In the genomic region with DNA sequence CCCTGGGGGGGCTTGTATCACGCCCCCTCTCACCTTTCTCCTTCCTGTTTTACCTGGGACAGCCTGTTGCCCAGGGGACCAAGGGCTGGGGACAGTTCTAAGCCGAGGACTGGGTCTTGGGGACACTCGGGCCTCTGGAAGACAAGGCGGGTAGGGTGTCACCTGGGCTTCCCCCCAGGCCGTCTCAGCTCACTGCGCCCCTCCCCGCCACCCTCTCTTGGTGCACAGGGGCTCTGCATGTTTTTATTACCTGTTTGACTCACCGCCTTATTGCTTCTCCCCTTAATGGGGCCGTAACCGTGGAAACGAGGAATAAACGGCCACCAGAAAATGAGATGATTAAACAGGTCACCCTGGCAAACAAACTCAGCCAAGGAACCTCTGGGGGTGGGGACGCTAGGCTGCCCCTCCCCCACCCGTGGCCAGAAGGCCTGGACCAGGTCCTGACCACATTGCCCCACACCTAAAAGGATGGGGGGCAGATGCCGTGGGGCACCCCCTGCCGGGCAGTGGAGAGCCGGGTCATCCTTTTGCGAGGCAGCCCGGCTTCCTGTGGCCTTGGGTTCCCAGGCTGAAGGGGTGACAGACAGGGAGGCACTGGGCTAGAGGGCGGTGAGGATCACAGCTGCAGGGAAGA, we compare ENCODE assay signal across 12 cellular contexts.
DNase-seq lines count a peak whose midpoint lies in the region; ATAC-seq and TF ChIP-seq lines count a peak whose summit lies in the region.
"Had no signal": no experiment of that assay in that cellular context is flagged by ENCODE, and none has a peak within 500 bp of the region (broad histone marks: within the 10 kb centered on the region; RNA-seq: fewer than 3 reads in every experiment).

No MANE protein-coding gene starts in this region.

- peaks cover 10% of the 10 kb centered on the region for H3K4me1 Mint-ChIP-seq in activated CD8-positive, alpha-beta T cell treated with anti-CD3 and anti-CD28 coated beads for 36 hours (ENCODE audit: low read depth)
- H3K4me1 Mint-ChIP-seq in CD8-positive, alpha-beta memory T cell, result peaks cover 10 to 51% (median 23%) of the 10 kb centered on the region in 3 donors

- peaks cover 31% of the 10 kb centered on the region for H3K4me1 ChIP-seq in Panc1 (ENCODE audit: control insufficient read depth, insufficient read depth, low read length)
- H3K4me1 ChIP-seq in gastrocnemius medialis, result peaks cover 96 to 98% of the 10 kb centered on the region in 2 donors
- H3K4me1 ChIP-seq in CD8-positive, alpha-beta memory T cell (ENCODE audit: insufficient read depth, low read length), result no peaks in the 10 kb centered on the region

- no peak overlapping the region for H3K27ac Mint-ChIP-seq in activated CD8-positive, alpha-beta T cell treated with anti-CD3 and anti-CD28 coated beads for 36 hours
- H3K27ac Mint-ChIP-seq in CD8-positive, alpha-beta memory T cell, result peak overlapping the region in 1 of 8 donors; percentile 36
- H3K27ac Mint-ChIP-seq in activated naive CD4-positive, alpha-beta T cell treated with anti-CD3 and anti-CD28 coated beads, Interleukin-2, amount 50 U/mL, for 72 hours, result peak overlapping the region in 1 of 2 donors; percentile 45
- H3K27ac Mint-ChIP-seq: immature natural killer cell; stimulated activated naive CD8-positive, alpha-beta T cell treated with anti-CD3 and anti-CD28 coated beads, Interleukin-15, Interleukin-2, amounts not matched to agents 100 ng/mL and 50 ng/mL, for 24 hours had no signal

- in situ Hi-C loops in Panc1 (cut with HindIII; ENCODE audit: low pct_unique_long_range_greater_than_20kb, low sequenced_read_pairs) (no loop called here), gastrocnemius medialis (cut with MboI; ENCODE audit: low sequenced_read_pairs in 4 of 4) (loop anchor here in 3 of 4 donors (10.0 to 25.0 kb wide), 2 partner anchors 101 to 108 kb away; a partner anchor contains a TSS)

- no peaks in the 10 kb centered on the region for H3K9me3 Mint-ChIP-seq in activated CD8-positive, alpha-beta T cell treated with anti-CD3 and anti-CD28 coated beads for 36 hours
- H3K9me3 Mint-ChIP-seq in CD8-positive, alpha-beta memory T cell, result no peaks in the 10 kb centered on the region
- H3K9me3 Mint-ChIP-seq in activated naive CD4-positive, alpha-beta T cell treated with anti-CD3 and anti-CD28 coated beads, Interleukin-2, amount 50 U/mL, for 72 hours, result no peaks in the 10 kb centered on the region
- H3K9me3 Mint-ChIP-seq: immature natural killer cell; stimulated activated naive CD8-positive, alpha-beta T cell treated with anti-CD3 and anti-CD28 coated beads, Interleukin-15, Interleukin-2, amounts not matched to agents 100 ng/mL and 50 ng/mL, for 24 hours had no signal

- no TSS peak for BruUV-seq in Panc1 (replicated peaks; lab: Mats Ljungman, UMichigan)

- H3K27ac ChIP-seq in Panc1 (ENCODE audit: low read length) (peak overlapping the region; percentile 48; the same call in 1 of the 2 replicates), gastrocnemius medialis (peak overlapping the region; percentile 71 to 81 (median 74))
- no peak overlapping the region for H3K27ac ChIP-seq in CD8-positive, alpha-beta memory T cell (ENCODE audit: low read depth, low read length)

- H3K36me3 Mint-ChIP-seq in activated CD8-positive, alpha-beta T cell treated with anti-CD3 and anti-CD28 coated beads for 36 hours (ENCODE audit: low read depth), result no peaks in the 10 kb centered on the region
- peaks cover 0 to 13% (median 1%) of the 10 kb centered on the region in 3 donors for H3K36me3 Mint-ChIP-seq in CD8-positive, alpha-beta memory T cell
- no peaks in the 10 kb centered on the region for H3K36me3 Mint-ChIP-seq in activated naive CD4-positive, alpha-beta T cell treated with anti-CD3 and anti-CD28 coated beads, Interleukin-2, amount 50 U/mL, for 72 hours
- H3K36me3 Mint-ChIP-seq: immature natural killer cell had no signal

- peak; percentile 40 for ATAC-seq in Panc1
- ATAC-seq in gastrocnemius medialis, result no peak
- no peak for ATAC-seq in activated CD8-positive, alpha-beta T cell treated with anti-CD3 and anti-CD28 coated beads for 36 hours
- no peak for ATAC-seq in activated naive CD4-positive, alpha-beta T cell treated with anti-CD3 and anti-CD28 coated beads, Interleukin-2, amount 50 U/mL, for 72 hours
- no peak for ATAC-seq in HG02588 (IDR thresholded peaks at IDR 0.05; ENCODE audit: unreplicated experiment)

- H3K36me3 ChIP-seq in Panc1 (ENCODE audit: control insufficient read depth, insufficient read depth, low read length), result no peaks in the 10 kb centered on the region
- H3K36me3 ChIP-seq in gastrocnemius medialis, result no peaks in the 10 kb centered on the region
- H3K36me3 ChIP-seq in CD8-positive, alpha-beta memory T cell (ENCODE audit: insufficient read depth, low read length), result no peaks in the 10 kb centered on the region

- POLR2A ChIA-PET in Panc1 (lab: Charles Lee), result interaction anchor here (0.5 kb wide), 1 partner anchor 92 kb away, joined by 7 read pairs; no protein-coding TSS in a partner anchor
- POLR2A ChIA-PET in activated CD8-positive, alpha-beta T cell treated with anti-CD3 and anti-CD28 coated beads for 36 hours (lab: Charles Lee), result no interaction called here
- POLR2A ChIA-PET in CD8-positive, alpha-beta memory T cell (lab: Charles Lee), result no interaction called here

- intact Hi-C loops in Panc1 (cut with micrococcal nuclease; ENCODE audit: unreplicated experiment) (loop anchor here (5.0 kb wide), 1 partner anchor 159 kb away; no protein-coding TSS in a partner anchor), gastrocnemius medialis (cut with DNase I; ENCODE audit: low total_unique reads) (no loop called here)
- intact Hi-C loops in activated CD8-positive, alpha-beta T cell treated with anti-CD3 and anti-CD28 coated beads for 36 hours (cut with micrococcal nuclease), result loop anchor here (10.0 kb wide), 1 partner anchor 178 kb away; no protein-coding TSS in a partner anchor

- TF ChIP-seq CTCF in Panc1 (IDR thresholded peaks at IDR 0.05), result no peak
- TF ChIP-seq CTCF in gastrocnemius medialis (IDR thresholded peaks at IDR 0.05 in 4 of 5, conservative IDR thresholded peaks at IDR 0.05 in 1 of 5), result no peak
- no peak for TF ChIP-seq CTCF in activated CD8-positive, alpha-beta T cell treated with anti-CD3 and anti-CD28 coated beads for 36 hours (IDR thresholded peaks at IDR 0.05)

- no peaks in the 10 kb centered on the region for H3K27me3 ChIP-seq in Panc1 (ENCODE audit: control insufficient read depth, insufficient read depth, low read length)
- no peaks in the 10 kb centered on the region for H3K27me3 ChIP-seq in gastrocnemius medialis
- H3K27me3 ChIP-seq in CD8-positive, alpha-beta memory T cell (ENCODE audit: insufficient read depth, low read length, poor library complexity, severe bottlenecking), result no peaks in the 10 kb centered on the region

- H3K4me3 Mint-ChIP-seq in activated CD8-positive, alpha-beta T cell treated with anti-CD3 and anti-CD28 coated beads for 36 hours, result no peak overlapping the region
- H3K4me3 Mint-ChIP-seq in CD8-positive, alpha-beta memory T cell, result no peak overlapping the region
- H3K4me3 Mint-ChIP-seq: immature natural killer cell; stimulated activated naive CD8-positive, alpha-beta T cell treated with anti-CD3 and anti-CD28 coated beads, Interleukin-15, Interleukin-2, amounts not matched to agents 100 ng/mL and 50 ng/mL, for 24 hours had no signal

- H3K9me3 ChIP-seq in Panc1 (ENCODE audit: control insufficient read depth, insufficient read depth, low read depth, low read length) (no peaks in the 10 kb centered on the region), gastrocnemius medialis (no peaks in the 10 kb centered on the region)
- H3K9me3 ChIP-seq in CD8-positive, alpha-beta memory T cell (ENCODE audit: low read length), result no peaks in the 10 kb centered on the region

- no peak for TF ChIP-seq POLR2A in gastrocnemius medialis (IDR thresholded peaks at IDR 0.05)

- CTCF ChIA-PET in Panc1 (lab: Charles Lee), result no interaction called here
- CTCF ChIA-PET in activated CD8-positive, alpha-beta T cell treated with anti-CD3 and anti-CD28 coated beads for 36 hours (lab: Charles Lee), result no interaction called here
- CTCF ChIA-PET in CD8-positive, alpha-beta memory T cell (lab: Charles Lee), result no interaction called here

- DNase-seq in HT-29 (ENCODE audit: low spot score) (peak; percentile 86), Panc1 (ENCODE audit: low read depth, low spot score) (no peak), kidney glomerular epithelial cell (lab: John Stamatoyannopoulos, UW) (peak; percentile 45), gastrocnemius medialis (no peak)
- DNase-seq in activated CD8-positive, alpha-beta T cell treated with anti-CD3 and anti-CD28 coated beads for 36 hours, result no peak
- DNase-seq in CD8-positive, alpha-beta memory T cell, result no peak
- no peak for DNase-seq in activated naive CD4-positive, alpha-beta T cell treated with anti-CD3 and anti-CD28 coated beads, Interleukin-2, amount 50 U/mL, for 72 hours (ENCODE audit: low spot score in 2 of 2)
- DNase-seq: DMS79, immature natural killer cell, NCI-H446 treated with DMSO at 0.1 percent for 48 hours had no signal

- no peaks in the 10 kb centered on the region for H3K27me3 Mint-ChIP-seq in activated CD8-positive, alpha-beta T cell treated with anti-CD3 and anti-CD28 coated beads for 36 hours
- H3K27me3 Mint-ChIP-seq in CD8-positive, alpha-beta memory T cell, result no peaks in the 10 kb centered on the region
- H3K27me3 Mint-ChIP-seq: stimulated activated naive CD8-positive, alpha-beta T cell treated with anti-CD3 and anti-CD28 coated beads, Interleukin-15, Interleukin-2, amounts not matched to agents 100 ng/mL and 50 ng/mL, for 24 hours had no signal

- H3K4me3 ChIP-seq in Panc1 (ENCODE audit: low read depth in 2 of 2, low read length in 2 of 2), result no peak overlapping the region
- no peak overlapping the region for H3K4me3 ChIP-seq in gastrocnemius medialis
- H3K4me3 ChIP-seq in CD8-positive, alpha-beta memory T cell (ENCODE audit: low read length), result no peak overlapping the region

Comparison
In these comparisons a context has a peak if more than half of its experiments do, and no peak if none do; other contexts are left out.
1. DNase-seq: peak in HT-29 (single experiment) and kidney glomerular epithelial cell (single experiment); none in Panc1 (single experiment), gastrocnemius medialis (0 of 2), activated CD8-positive, alpha-beta T cell treated with anti-CD3 and anti-CD28 coated beads for 36 hours (single experiment), CD8-positive, alpha-beta memory T cell (0 of 5) and activated naive CD4-positive, alpha-beta T cell treated with anti-CD3 and anti-CD28 coated beads, Interleukin-2, amount 50 U/mL, for 72 hours (0 of 2).